ENCODE assay signal across 30 cellular contexts in genomic region chr6:3851839-3852238, GRCh38.
"Had no signal": no experiment of that assay in that cellular context is flagged by ENCODE, and none has a peak within 500 bp of the region (broad histone marks: within the 10 kb centered on the region; RNA-seq: fewer than 3 reads in every experiment).

No MANE protein-coding gene starts in this region.

- H3K27ac ChIP-seq: ovary, parathyroid adenoma, psoas muscle, spleen, stomach, thoracic aorta, tibial nerve, upper lobe of left lung, vagina had no signal

- H3K4me2 ChIP-seq: smooth muscle cell had no signal

- H3K9me3 ChIP-seq: ovary, psoas muscle, stomach, thoracic aorta, thyroid gland, tibial nerve, upper lobe of left lung, vagina had no signal

- H3K4me3 ChIP-seq: ovary, psoas muscle, skin epidermis, smooth muscle cell, spleen, stomach, thoracic aorta, thyroid gland, tibial nerve, upper lobe of left lung, vagina had no signal

- FAIRE-seq: urothelium cell line had no signal

- H3K27ac Mint-ChIP-seq: naive thymus-derived CD8-positive, alpha-beta T cell; natural killer cell treated with Interleukin-12 subunit alpha and Interleukin-12 subunit beta and Interleukin-15 and Interleukin-18, amount 100 ng/mL, for 72 hours; nephron progenitor cell; progenitor cell of endocrine pancreas; stimulated activated naive B cell treated with anti-CD40 and anti-IgM and Interleukin-4, amounts not matched to agents 10 μg/mL and 1 μg/mL and 100 μg/mL, for 72 hours; stimulated activated naive CD8-positive, alpha-beta T cell treated with anti-CD3 and anti-CD28 coated beads, Interleukin-15, Interleukin-2, amounts not matched to agents 100 ng/mL and 50 ng/mL, for 24 hours had no signal

- H3K79me2 ChIP-seq: parathyroid adenoma had no signal

- H3K36me3 ChIP-seq: ovary, spleen, stomach, thoracic aorta, thyroid gland, tibial nerve, upper lobe of left lung, vagina had no signal

- ATAC-seq: naive thymus-derived CD8-positive, alpha-beta T cell; natural killer cell treated with Interleukin-12 subunit alpha and Interleukin-12 subunit beta and Interleukin-15 and Interleukin-18, amount 100 ng/mL, for 72 hours; psoas muscle; right cardiac atrium; sciatic nerve; stimulated activated naive B cell treated with anti-CD40 and anti-IgM and Interleukin-4, amounts not matched to agents 10 μg/mL and 1 μg/mL and 100 μg/mL, for 72 hours had no signal

- H3K9me3 Mint-ChIP-seq: natural killer cell treated with Interleukin-12 subunit alpha and Interleukin-12 subunit beta and Interleukin-15 and Interleukin-18, amount 100 ng/mL, for 72 hours; neural crest cell; stimulated activated naive CD8-positive, alpha-beta T cell treated with anti-CD3 and anti-CD28 coated beads, Interleukin-15, Interleukin-2, amounts not matched to agents 100 ng/mL and 50 ng/mL, for 24 hours had no signal

- H3K9ac ChIP-seq: parathyroid adenoma had no signal

- H3K36me3 Mint-ChIP-seq: natural killer cell treated with Interleukin-12 subunit alpha and Interleukin-12 subunit beta and Interleukin-15 and Interleukin-18, amount 100 ng/mL, for 72 hours had no signal

- H3K27me3 Mint-ChIP-seq: naive thymus-derived CD8-positive, alpha-beta T cell; natural killer cell treated with Interleukin-12 subunit alpha and Interleukin-12 subunit beta and Interleukin-15 and Interleukin-18, amount 100 ng/mL, for 72 hours; progenitor cell of endocrine pancreas; stimulated activated naive B cell treated with anti-CD40 and anti-IgM and Interleukin-4, amounts not matched to agents 10 μg/mL and 1 μg/mL and 100 μg/mL, for 72 hours; stimulated activated naive CD8-positive, alpha-beta T cell treated with anti-CD3 and anti-CD28 coated beads, Interleukin-15, Interleukin-2, amounts not matched to agents 100 ng/mL and 50 ng/mL, for 24 hours had no signal

- H3K4me3 Mint-ChIP-seq: natural killer cell treated with Interleukin-12 subunit alpha and Interleukin-12 subunit beta and Interleukin-15 and Interleukin-18, amount 100 ng/mL, for 72 hours; nephron progenitor cell; neural crest cell; stimulated activated naive B cell treated with anti-CD40 and anti-IgM and Interleukin-4, amounts not matched to agents 10 μg/mL and 1 μg/mL and 100 μg/mL, for 72 hours; stimulated activated naive CD8-positive, alpha-beta T cell treated with anti-CD3 and anti-CD28 coated beads, Interleukin-15, Interleukin-2, amounts not matched to agents 100 ng/mL and 50 ng/mL, for 24 hours had no signal

- H2AFZ ChIP-seq: parathyroid adenoma had no signal

- H3K27me3 ChIP-seq: ovary, spleen, stomach, thyroid gland, tibial nerve, upper lobe of left lung, vagina had no signal

- DNase-seq: naive thymus-derived CD8-positive, alpha-beta T cell; nephron progenitor cell; occipital lobe; ovary; psoas muscle; right cardiac atrium; spleen; stimulated activated CD4-positive, alpha-beta T cell treated with anti-CD3 and anti-CD28 coated beads, Interleukin-12 subunit alpha, Interleukin-12 subunit beta, amount 100 ng/mL, for 4 hours; stimulated activated CD4-positive, alpha-beta T cell treated with anti-CD3 and anti-CD28 coated beads, Interleukin-1b, Interleukin-23, amount 100 ng/mL, for 48 hours; stimulated activated CD4-positive, alpha-beta T cell treated with anti-CD3 and anti-CD28 coated beads, Interleukin-4, amount 100 ng/mL, for 1 hour; stimulated activated CD4-positive, alpha-beta T cell treated with anti-CD3 and anti-CD28 coated beads, Interleukin-4, amount 100 ng/mL, for 4 hours; stimulated activated CD8-positive, alpha-beta memory T cell treated with anti-CD3 and anti-CD28 coated beads, Interleukin-4, amount 100 ng/mL, for 48 hours; stimulated activated naive B cell treated with anti-CD40 and anti-IgM and Interleukin-4, amounts not matched to agents 10 μg/mL and 1 μg/mL and 100 μg/mL, for 72 hours; stimulated activated naive CD4-positive, alpha-beta T cell treated with Interleukin-2 at 50 U/mL for 16 hours; stomach; thyroid gland; trophoblast cell; upper lobe of left lung had no signal

- H3K4me1 ChIP-seq: parathyroid adenoma, psoas muscle, vagina had no signal
